ENCODE assay signal across 32 cellular contexts in the genomic region with DNA sequence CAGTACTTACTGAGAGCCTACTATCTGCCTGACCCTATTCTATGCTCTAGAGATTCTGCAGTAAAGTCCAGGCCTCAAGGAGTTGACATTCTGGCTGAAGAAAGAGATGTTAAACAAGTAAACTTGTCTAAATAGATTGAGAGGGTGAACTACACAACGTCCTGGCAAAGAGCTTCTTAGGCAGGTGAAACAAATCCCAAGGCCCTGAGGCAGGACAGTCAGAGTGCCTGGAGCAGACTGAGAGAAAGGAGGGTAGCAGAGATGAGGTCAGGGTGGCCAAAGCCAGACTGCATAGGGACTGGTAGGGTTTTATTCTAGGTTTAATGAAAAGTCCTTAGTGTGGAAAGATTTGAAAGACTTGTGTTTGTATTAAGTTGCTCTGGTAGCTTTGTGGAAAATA.
"Had no signal": no experiment of that assay in that cellular context is flagged by ENCODE, and none has a peak within 500 bp of the region (broad histone marks: within the 10 kb centered on the region; RNA-seq: fewer than 3 reads in every experiment).

No MANE protein-coding gene starts in this region.

- H3K9me3 Mint-ChIP-seq: activated B cell treated with CpG ODN at 0.5 μM for 24 hours; activated CD8-positive, alpha-beta T cell treated with anti-CD3 and anti-CD28 coated beads for 36 hours; activated naive CD4-positive, alpha-beta T cell treated with anti-CD3 and anti-CD28 coated beads for 36 hours; activated naive CD4-positive, alpha-beta T cell treated with anti-CD3 and anti-CD28 coated beads, Interleukin-2, amount 50 U/mL, for 24 hours; activated naive CD8-positive, alpha-beta T cell treated with anti-CD3 and anti-CD28 coated beads for 36 hours; activated naive CD8-positive, alpha-beta T cell treated with anti-CD3 and anti-CD28 coated beads, Interleukin-2, amount 50 U/mL, for 24 hours; activated T-cell treated with anti-CD3 and anti-CD28 coated beads, Interleukin-2, amount 50 U/mL, for 4 hours; activated T-helper 2 cell treated with anti-CD3 and anti-CD28 coated beads, Interferon-gamma antibody, Interleukin-2, Interleukin-4, amounts not matched to agents 10 μg/mL and 5 μg/mL and 100 μg/mL, durations not matched to agents 14 hours and 24 hours and 36 hours; T-cell; T-helper 1 cell treated with Interleukin-12 subunit alpha and Interleukin-12 subunit beta and Interleukin-4 antibody, amounts not matched to agents 30 μg/mL and 1 μg/mL, for 36 hours had no signal

- H3K4me1 ChIP-seq: adrenal gland, body of pancreas, gastroesophageal sphincter had no signal

- H3K9me3 ChIP-seq: adrenal gland, body of pancreas, esophagus squamous epithelium, gastroesophageal sphincter, heart right ventricle had no signal

- FAIRE-seq: colon, endometrium, endothelial cell of umbilical vein had no signal

- DNase-seq: activated B cell treated with CpG ODN at 0.5 μM for 24 hours; activated CD4-positive, alpha-beta T cell treated with anti-CD3 and anti-CD28 coated beads for 36 hours; activated CD4-positive, alpha-beta T cell treated with anti-CD3 and anti-CD28 coated beads, Interleukin-2, amount 50 U/mL, for 1 hour; activated CD4-positive, alpha-beta T cell treated with anti-CD3 and anti-CD28 coated beads, Interleukin-2, amount 50 U/mL, for 48 hours; activated CD8-positive, alpha-beta memory T cell treated with anti-CD3 and anti-CD28 coated beads for 24 hours; activated CD8-positive, alpha-beta T cell treated with anti-CD3 and anti-CD28 coated beads for 36 hours; activated effector memory CD4-positive, alpha-beta T cell treated with anti-CD3 and anti-CD28 coated beads, Interleukin-2, amount 50 U/mL, for 16 hours; activated naive CD4-positive, alpha-beta T cell treated with anti-CD3 and anti-CD28 coated beads for 36 hours; activated naive CD8-positive, alpha-beta T cell treated with anti-CD3 and anti-CD28 coated beads for 36 hours; activated naive CD8-positive, alpha-beta T cell treated with anti-CD3 and anti-CD28 coated beads, Interleukin-2, amount 50 U/mL, for 24 hours; activated T-cell treated with anti-CD3 and anti-CD28 coated beads, Interleukin-2, amount 50 U/mL, for 4 hours; adrenal gland; amygdala; aorta; body of pancreas; caudate nucleus; effector CD8-positive, alpha-beta T cell; esophagus squamous epithelium; foreskin melanocyte; heart right ventricle; T-cell; T-helper 9 cell; WERI-Rb-1 had no signal

- ATAC-seq: activated CD4-positive, alpha-beta T cell treated with anti-CD3 and anti-CD28 coated beads for 36 hours; activated CD4-positive, CD25-positive, alpha-beta regulatory T cell treated with anti-CD3 and anti-CD28 coated beads, Interleukin-2, amount 50 U/mL, for 24 hours; activated CD8-positive, alpha-beta T cell treated with anti-CD3 and anti-CD28 coated beads for 36 hours; activated naive CD8-positive, alpha-beta T cell treated with anti-CD3 and anti-CD28 coated beads, Interleukin-2, amount 50 U/mL, for 24 hours; activated T-cell treated with anti-CD3 and anti-CD28 coated beads, Interleukin-2, amount 50 U/mL, for 4 hours; body of pancreas; gastroesophageal sphincter; heart right ventricle; T-cell had no signal

- H3K36me3 ChIP-seq: adrenal gland, esophagus squamous epithelium, gastroesophageal sphincter, heart right ventricle, WERI-Rb-1 had no signal

- H3K4me1 Mint-ChIP-seq: activated B cell treated with CpG ODN at 0.5 μM for 24 hours; activated naive CD4-positive, alpha-beta T cell treated with anti-CD3 and anti-CD28 coated beads, Interleukin-2, amount 50 U/mL, for 24 hours; activated naive CD8-positive, alpha-beta T cell treated with anti-CD3 and anti-CD28 coated beads, Interleukin-2, amount 50 U/mL, for 24 hours had no signal

- H3K4me3 ChIP-seq: adrenal gland, body of pancreas, esophagus squamous epithelium, gastroesophageal sphincter, heart right ventricle had no signal

- H3K27ac ChIP-seq: adrenal gland, body of pancreas, epithelial cell of prostate, gastroesophageal sphincter, heart right ventricle, WERI-Rb-1 had no signal

- H3K4me3 Mint-ChIP-seq: activated B cell treated with CpG ODN at 0.5 μM for 24 hours; activated CD4-positive, alpha-beta T cell treated with anti-CD3 and anti-CD28 coated beads for 36 hours; activated CD8-positive, alpha-beta T cell treated with anti-CD3 and anti-CD28 coated beads for 36 hours; activated naive CD4-positive, alpha-beta T cell treated with anti-CD3 and anti-CD28 coated beads for 36 hours; activated naive CD4-positive, alpha-beta T cell treated with anti-CD3 and anti-CD28 coated beads, Interleukin-2, amount 50 U/mL, for 24 hours; activated naive CD8-positive, alpha-beta T cell treated with anti-CD3 and anti-CD28 coated beads for 36 hours; activated naive CD8-positive, alpha-beta T cell treated with anti-CD3 and anti-CD28 coated beads, Interleukin-2, amount 50 U/mL, for 24 hours; activated T-cell treated with anti-CD3 and anti-CD28 coated beads, Interleukin-2, amount 50 U/mL, for 4 hours; T-cell; T-helper 1 cell treated with Interleukin-12 subunit alpha and Interleukin-12 subunit beta and Interleukin-4 antibody, amounts not matched to agents 30 μg/mL and 1 μg/mL, for 36 hours had no signal

- H3K36me3 Mint-ChIP-seq: activated naive CD4-positive, alpha-beta T cell treated with anti-CD3 and anti-CD28 coated beads, Interleukin-2, amount 50 U/mL, for 24 hours; activated naive CD8-positive, alpha-beta T cell treated with anti-CD3 and anti-CD28 coated beads for 36 hours; T-cell had no signal

- H3K27me3 ChIP-seq: adrenal gland, body of pancreas, esophagus squamous epithelium had no signal

- H3K27ac Mint-ChIP-seq: activated B cell treated with CpG ODN at 0.5 μM for 24 hours; activated CD4-positive, alpha-beta T cell treated with anti-CD3 and anti-CD28 coated beads for 36 hours; activated CD8-positive, alpha-beta T cell treated with anti-CD3 and anti-CD28 coated beads for 36 hours; activated naive CD4-positive, alpha-beta T cell treated with anti-CD3 and anti-CD28 coated beads for 36 hours; activated naive CD4-positive, alpha-beta T cell treated with anti-CD3 and anti-CD28 coated beads, Interleukin-2, amount 50 U/mL, for 24 hours; activated naive CD8-positive, alpha-beta T cell treated with anti-CD3 and anti-CD28 coated beads for 36 hours; activated naive CD8-positive, alpha-beta T cell treated with anti-CD3 and anti-CD28 coated beads, Interleukin-2, amount 50 U/mL, for 24 hours; activated T-helper 2 cell treated with anti-CD3 and anti-CD28 coated beads, Interferon-gamma antibody, Interleukin-2, Interleukin-4, amounts not matched to agents 10 μg/mL and 5 μg/mL and 100 μg/mL, durations not matched to agents 14 hours and 24 hours and 36 hours; T-cell; T-helper 1 cell treated with Interleukin-12 subunit alpha and Interleukin-12 subunit beta and Interleukin-4 antibody, amounts not matched to agents 30 μg/mL and 1 μg/mL, for 36 hours had no signal
